In the genomic region with DNA sequence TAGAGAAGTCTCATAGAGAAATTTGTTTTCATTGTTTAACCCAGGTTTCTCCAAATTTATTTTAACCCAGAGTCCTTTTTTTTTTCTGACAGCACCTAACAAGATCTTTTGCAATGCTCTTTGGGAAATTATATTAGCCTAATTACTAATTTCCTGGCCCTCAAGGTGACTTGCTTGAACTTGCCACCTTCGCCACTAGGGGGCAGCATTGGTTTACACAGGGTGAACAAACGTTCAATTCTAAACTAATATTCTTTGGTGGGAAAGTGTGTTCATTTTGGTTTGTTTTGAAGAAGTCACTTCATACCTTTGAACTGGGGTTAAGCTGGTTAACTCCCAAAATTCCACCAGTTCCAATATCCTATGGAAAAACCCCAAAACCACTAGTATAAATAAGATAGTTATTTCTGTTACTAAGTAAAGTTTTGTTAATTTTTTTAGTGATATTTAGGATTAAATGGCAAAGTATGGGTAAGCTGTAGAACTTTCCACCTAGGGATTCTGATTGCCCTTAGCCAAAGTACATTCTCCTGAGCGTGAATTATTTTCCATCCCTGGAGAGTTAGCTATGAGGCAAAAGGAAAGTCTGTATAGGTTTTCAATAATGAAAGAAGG, we compare ENCODE assay signal across 8 cellular contexts. TPM values are rescaled to one million over a fixed set of nuclear protein-coding genes. Genes with fewer than 3 reads are reported as not detected.
A peak's percentile ranks its signal among the peaks of the same experiment; 100 is the strongest.
DNase-seq lines count a peak whose midpoint lies in the region; ATAC-seq and TF ChIP-seq lines count a peak whose summit lies in the region.

No MANE protein-coding gene starts in this region.

- H3K9me3 ChIP-seq in RWPE2 (ENCODE audit: severe bottlenecking): no peaks in the 10 kb centered on the region
- H3K9me3 ChIP-seq in trophoblast cell (ENCODE audit: insufficient read depth, low read depth, low read length): no peaks in the 10 kb centered on the region
- H3K9me3 ChIP-seq in upper lobe of left lung: no peaks in the 10 kb centered on the region

- H3K79me1 ChIP-seq in trophoblast cell (ENCODE audit: low read length): no peaks in the 10 kb centered on the region

- H2AFZ ChIP-seq in trophoblast cell (ENCODE audit: insufficient read depth, low read length, poor library complexity): no peak overlapping the region

- no peak overlapping the region for H3K4me3 ChIP-seq in RWPE2 (ENCODE audit: severe bottlenecking)
- H3K4me3 ChIP-seq in trophoblast cell (ENCODE audit: low read depth, low read length): no peak overlapping the region
- H3K4me3 ChIP-seq in upper lobe of left lung: no peak overlapping the region

- TF ChIP-seq CTCF in RWPE2 (IDR thresholded peaks at IDR 0.05; ENCODE audit: poor library complexity, severe bottlenecking): peak; percentile 97
- peak; percentile 63 to 95 (median 76) for TF ChIP-seq CTCF in upper lobe of left lung (IDR thresholded peaks at IDR 0.05)

- H3K79me2 ChIP-seq in trophoblast cell (ENCODE audit: control insufficient read depth, insufficient read depth, low read length, poor library complexity): no peaks in the 10 kb centered on the region

- H3K27ac ChIP-seq in RWPE2 (ENCODE audit: poor library complexity, severe bottlenecking) (no peak overlapping the region), trophoblast cell (ENCODE audit: low read depth, low read length) (no peak overlapping the region), upper lobe of left lung (no peak overlapping the region)

- H3K36me3 ChIP-seq in RWPE2 (ENCODE audit: low read depth): no peaks in the 10 kb centered on the region
- H3K36me3 ChIP-seq in trophoblast cell (ENCODE audit: control insufficient read depth in 1 of 2, insufficient read depth in 2 of 2, low read length in 2 of 2): no peaks in the 10 kb centered on the region
- no peaks in the 10 kb centered on the region for H3K36me3 ChIP-seq in upper lobe of left lung

- WGBS in trophoblast cell (ENCODE audit: extremely low coverage, insufficient coverage, insufficient read length): no CpG with 5 or more reads among the region's 3 CpGs
- WGBS in upper lobe of left lung, 2 donors: 10 to 12% methylated on average over 3 of the region's 3 CpGs

- no peak overlapping the region for H3K9ac ChIP-seq in trophoblast cell (ENCODE audit: low read length)

- no peak overlapping the region for H3K14ac ChIP-seq in trophoblast cell (ENCODE audit: low read length)

- H2AK5ac ChIP-seq in trophoblast cell (ENCODE audit: low read length): no peak overlapping the region

- no peak overlapping the region for H4K12ac ChIP-seq in trophoblast cell (ENCODE audit: low read depth, low read length)

- H3K4me2 ChIP-seq in trophoblast cell (ENCODE audit: low read length): no peak overlapping the region

- no peak overlapping the region for H2BK5ac ChIP-seq in trophoblast cell (ENCODE audit: low read depth, low read length, poor library complexity)

- in situ Hi-C loops in ACHN (cut with HindIII; ENCODE audit: low pct_ligation_motif_present, low pct_unique_long_range_greater_than_20kb, low sequenced_read_pairs): no loop called here

- no peak overlapping the region for H3K18ac ChIP-seq in trophoblast cell (ENCODE audit: low read length)

- H3K27me3 ChIP-seq in RWPE2 (ENCODE audit: insufficient read depth, poor library complexity, severe bottlenecking): no peaks in the 10 kb centered on the region
- no peaks in the 10 kb centered on the region for H3K27me3 ChIP-seq in trophoblast cell (ENCODE audit: insufficient read depth, low read length)
- H3K27me3 ChIP-seq in upper lobe of left lung: no peaks in the 10 kb centered on the region

- no peak for TF ChIP-seq EP300 in upper lobe of left lung (IDR thresholded peaks at IDR 0.05)

- DNase-seq in ACHN (peak; percentile 75), Kasumi-1 (lab: John Stamatoyannopoulos, UW) (peak; percentile 54 to 65), RWPE2 (ENCODE audit: low spot score) (peak; percentile 77), globus pallidus (ENCODE audit: low spot score) (peak; percentile 52), trophoblast cell (peak; percentile 47 to 89), upper lobe of left lung (peak in 1 of 2 donors; percentile 76)
- peak; percentile 59 for DNase-seq in activated effector memory CD4-positive, alpha-beta T cell treated with Interleukin-2 at 50 U/mL for 16 hours

- no peak overlapping the region for H3K23ac ChIP-seq in trophoblast cell (ENCODE audit: low read length)

- H3K4me1 ChIP-seq in RWPE2 (ENCODE audit: insufficient read depth, poor library complexity, severe bottlenecking): no peaks in the 10 kb centered on the region
- no peaks in the 10 kb centered on the region for H3K4me1 ChIP-seq in trophoblast cell (ENCODE audit: control insufficient read depth in 1 of 2, insufficient read depth in 2 of 2, low read length in 2 of 2)
- H3K4me1 ChIP-seq in upper lobe of left lung: no peaks in the 10 kb centered on the region

- no peak overlapping the region for H2BK120ac ChIP-seq in trophoblast cell (ENCODE audit: insufficient read depth, low read length, poor library complexity)

- no peak overlapping the region for H4K91ac ChIP-seq in trophoblast cell (ENCODE audit: low read depth, low read length)

- no peak for TF ChIP-seq POLR2A in upper lobe of left lung (IDR thresholded peaks at IDR 0.05)

- no peak overlapping the region for H4K8ac ChIP-seq in trophoblast cell (ENCODE audit: low read depth, low read length)

- no peak overlapping the region for H3K4ac ChIP-seq in trophoblast cell (ENCODE audit: low read depth, low read length)

- peak; percentile 53 for ATAC-seq in GM18520 (IDR thresholded peaks at IDR 0.05; ENCODE audit: unreplicated experiment)
- ATAC-seq in RWPE2 (ENCODE audit: low read depth): peak; percentile 36; the same call in 1 of the 3 replicates
- ATAC-seq in upper lobe of left lung (ENCODE audit: low FRiP score in 2 of 2): peak in 1 of 2 donors; percentile 76

- H2BK12ac ChIP-seq in trophoblast cell (ENCODE audit: low read length): no peak overlapping the region

RNA-seq across cellular contexts. Expression of a gene that starts 13.0 kb away (rescaled TPM):
- polyA plus RNA-seq in trophoblast cell (2013): not detected in 2 replicates
- 10 to 100 TPM in 1 of 6 donors, 1 to 10 TPM in 2, under 1 TPM in 2, not detected in 1; 0.76 to 48.0 (median 1.5) TPM for total RNA-seq in upper lobe of left lung

RNA-seq across cellular contexts. Expression of a gene that starts 57.4 kb away (rescaled TPM):
- polyA plus RNA-seq in trophoblast cell (2013): 24.5 and 26.7 TPM in 2 replicates
- 10 to 100 TPM; 23.0 to 53.6 (median 33.7) TPM for total RNA-seq in upper lobe of left lung
